Comparison of ENCODE assay signal across 34 cellular contexts in genomic region chr11:109648804-109649203, GRCh38.
"Had no signal": no experiment of that assay in that cellular context is flagged by ENCODE, and none has a peak within 500 bp of the region (broad histone marks: within the 10 kb centered on the region; RNA-seq: fewer than 3 reads in every experiment).

No MANE protein-coding gene starts in this region.

- H3K36me3 ChIP-seq: MG63 had no signal

- DNase-seq: Karpas-422, Kasumi-1, MG63, MM.1S, MV-4-11, NCI-H1048, NCI-H1092, NCI-H1092 treated with DMSO at 0.1 percent for 48 hours, NCI-H1105, NCI-H1105 treated with DMSO at 0.1 percent for 48 hours, NCI-H1417, NCI-H1417 treated with DMSO at 0.1 percent for 48 hours, NCI-H1436, NCI-H1436 treated with DMSO at 0.1 percent for 48 hours, NCI-H146, NCI-H1694, NCI-H1694 treated with DMSO at 0.1 percent for 48 hours, NCI-H187, NCI-H187 treated with DMSO at 0.1 percent for 48 hours, NCI-H1930, NCI-H2029, NCI-H2029 treated with DMSO at 0.1 percent for 48 hours, NCI-H2081, NCI-H2081 treated with DMSO at 0.1 percent for 48 hours, NCI-H2107, NCI-H2171, NCI-H2171 treated with DMSO at 0.1 percent for 48 hours, NCI-H2227 treated with DMSO at 0.1 percent for 48 hours, NCI-H226, NCI-H345, NCI-H446, NCI-H446 treated with DMSO at 0.1 percent for 48 hours, NCI-H510A, NCI-H510A treated with DMSO at 0.1 percent for 48 hours had no signal

- H3K27me3 ChIP-seq: MG63 had no signal

- H3K9me3 ChIP-seq: MG63 had no signal

- H3K4me3 ChIP-seq: MG63 had no signal
